8 cellular contexts compared by ENCODE assay signal in genomic region chr1:62436466-62437272, GRCh38. TPM values are rescaled to one million over a fixed set of nuclear protein-coding genes. Genes with fewer than 3 reads are reported as not detected.
DNase-seq lines count a peak whose midpoint lies in the region; ATAC-seq and TF ChIP-seq lines count a peak whose summit lies in the region.

Gene USP1 (plus strand): TSS chr1:62437049. CDS start chr1:62439868, 2,819 bp downstream.

- H3K36me3 ChIP-seq in kidney epithelial cell (ENCODE audit: control insufficient read depth, insufficient read depth, low read length) = no peaks in the 10 kb centered on the region

- peak; percentile 91 for TF ChIP-seq POLR2A in GM19193 (IDR thresholded peaks at IDR 0.05; ENCODE audit: extremely low read depth, insufficient read depth, insufficient read length)

- H3K4me3 ChIP-seq in choroid plexus epithelial cell (ENCODE audit: low read depth, low read length) = peak within 1 kb of the TSS; percentile 90
- peak within 1 kb of the TSS; percentile 81 for H3K4me3 ChIP-seq in kidney epithelial cell (ENCODE audit: low read depth, low read length)

- H3K27me3 ChIP-seq in kidney epithelial cell (ENCODE audit: control insufficient read depth, insufficient read depth, low read length) = no peaks in the 10 kb centered on the region

- DNase-seq in AG20443 (ENCODE audit: low spot score) (peak; percentile 95), NCI-H510A treated with DMSO at 0.1 percent for 48 hours (lab: John Stamatoyannopoulos, UW) (peak; percentile 99), choroid plexus epithelial cell (ENCODE audit: low read depth) (peak; percentile 100), kidney epithelial cell (ENCODE audit: low read depth) (peak; percentile 99)
- peak; percentile 94 to 95 for DNase-seq in activated CD4-positive, alpha-beta T cell treated with anti-CD3 and anti-CD28 coated beads for 24 hours (ENCODE audit: low read depth in 2 of 2)
- peak; percentile 96 to 98 for DNase-seq in stimulated activated CD4-positive, alpha-beta T cell treated with anti-CD3 and anti-CD28 coated beads, Interleukin-15, amount 100 ng/mL, for 48 hours (ENCODE audit: low read depth in 2 of 2)

- peak; percentile 79 for ATAC-seq in HG03439 (IDR thresholded peaks at IDR 0.05; ENCODE audit: unreplicated experiment)

- TF ChIP-seq CTCF in choroid plexus epithelial cell (conservative IDR thresholded peaks at IDR 0.05; ENCODE audit: low read depth, low read length) (no peak), kidney epithelial cell (IDR thresholded peaks at IDR 0.05; ENCODE audit: insufficient read depth, low read length, poor library complexity, severe bottlenecking) (no peak)

RNA-seq across cellular contexts. Expression of gene USP1, which starts in this region (rescaled TPM):
- 22.7 and 26.4 TPM in 2 replicates for total RNA-seq in kidney epithelial cell

Comparison
In these comparisons a context has a peak if more than half of its experiments do, and no peak if none do; other contexts are left out.
1. Peak in every context shown above with its lines: DNase-seq, ATAC-seq and H3K4me3 ChIP-seq.